ENCODE assay signal across 8 cellular contexts in genomic region chr12:113613414-113613813, GRCh38.
"Had no signal": no experiment of that assay in that cellular context is flagged by ENCODE, and none has a peak within 500 bp of the region (broad histone marks: within the 10 kb centered on the region; RNA-seq: fewer than 3 reads in every experiment).

No MANE protein-coding gene starts in this region.

- ATAC-seq: GM12878 had no signal

- DNase-seq: GDM1, GF-D8 had no signal

- FAIRE-seq: G401.6, GM12878, GM12891, GM12892, GM18507, GM19239 had no signal

- H3K4me3 ChIP-seq: GM12878 had no signal
